1 cellular context compared by ENCODE assay signal in the genomic region with DNA sequence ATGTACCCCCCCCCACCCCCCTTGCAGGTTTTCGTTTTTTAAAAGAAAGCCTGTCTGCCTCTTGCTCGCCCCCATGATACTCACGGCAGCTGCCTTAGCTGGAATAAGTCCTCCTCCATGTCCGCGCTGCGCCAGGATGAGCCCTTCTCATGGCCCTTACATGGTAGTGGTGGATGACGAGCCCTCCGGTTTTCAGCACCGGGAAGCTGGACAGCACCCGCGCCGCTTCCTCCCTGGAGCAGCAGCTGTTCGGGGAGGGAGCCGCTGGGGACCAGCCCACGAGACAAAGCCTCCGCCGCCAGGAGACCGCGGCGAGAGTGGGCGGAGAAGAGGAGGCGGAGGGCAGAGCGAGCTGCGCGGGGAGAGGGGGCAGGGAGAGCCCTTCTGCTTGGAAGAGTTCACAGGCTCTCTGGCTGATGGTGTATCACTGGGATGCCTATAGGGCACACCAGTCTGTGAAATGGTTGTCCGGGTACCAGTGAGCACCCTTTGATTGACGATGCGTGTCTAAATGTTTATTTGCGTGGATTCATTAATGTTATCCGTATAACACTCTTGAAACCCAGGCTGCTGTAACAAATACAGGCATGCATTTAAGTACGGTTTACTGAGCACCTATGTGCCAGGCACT.
TF ChIP-seq lines count a peak whose summit lies in the region.

TSS of gene SVOP (minus strand) at position 319 of the 631 bp plus-strand sequence. CDS start at position 119, 200 bp downstream.

TF ChIP-seq in HepG2, 621 proteins besides CTCF, POLR2A, EP300 and RAD21 (continued from another document and continues in another):
- TF ChIP-seq NFAT5 (CRISPR knock-in tag; IDR thresholded peaks at IDR 0.05) (peak; percentile 95), CREM (IDR thresholded peaks at IDR 0.05) (no peak), CREM (CRISPR knock-in tag; IDR thresholded peaks at IDR 0.05) (no peak; the same call in 1 of the 2 replicates), ZNF687 (CRISPR knock-in tag; IDR thresholded peaks at IDR 0.05) (peak; percentile 68), PRPF4 (IDR thresholded peaks at IDR 0.05; ENCODE audit: low read depth, low read length, poor library complexity, severe bottlenecking) (no peak), TRIM22 (IDR thresholded peaks at IDR 0.05) (no peak), ZNF253 (CRISPR knock-in tag; IDR thresholded peaks at IDR 0.05; ENCODE audit: borderline replicate concordance) (peak; percentile 82; the same call in 1 of the 2 replicates), ZNF639 (CRISPR knock-in tag; conservative IDR thresholded peaks at IDR 0.05) (peak; percentile 80; the same call in 1 of the 2 replicates), SAFB2 (CRISPR knock-in tag; IDR thresholded peaks at IDR 0.05; ENCODE audit: borderline replicate concordance, low read depth) (peak; percentile 66; the same call in 1 of the 2 replicates), KMT2A (CRISPR knock-in tag; IDR thresholded peaks at IDR 0.05) (peak; percentile 65; the same call in 1 of the 2 replicates), NR2F6 (IDR thresholded peaks at IDR 0.05) (no peak), NR2F6 (CRISPR knock-in tag; IDR thresholded peaks at IDR 0.05) (0 out of 2 replicates have a peak, but pooled peaks have one; percentile 33), CEBPG (CRISPR knock-in tag; IDR thresholded peaks at IDR 0.05) (no peak; the same call in 1 of the 2 replicates), KDM5B (CRISPR knock-in tag; IDR thresholded peaks at IDR 0.05; ENCODE audit: borderline replicate concordance) (peak; percentile 79; the same call in 1 of the 2 replicates), RFXAP (CRISPR knock-in tag; IDR thresholded peaks at IDR 0.05; ENCODE audit: borderline replicate concordance) (peak; percentile 72), ZNF160 (CRISPR knock-in tag; IDR thresholded peaks at IDR 0.05) (peak; percentile 91; the same call in 1 of the 2 replicates), MATR3 (CRISPR knock-in tag; IDR thresholded peaks at IDR 0.05) (no peak), GPBP1L1 (CRISPR knock-in tag; IDR thresholded peaks at IDR 0.05) (no peak), KDM6A (CRISPR knock-in tag; IDR thresholded peaks at IDR 0.05; ENCODE audit: low read depth) (no peak), HNF4A (CRISPR knock-in tag; IDR thresholded peaks at IDR 0.05) (no peak), FOXA3 (CRISPR knock-in tag; IDR thresholded peaks at IDR 0.05) (peak; percentile 37; the same call in 1 of the 2 replicates), XRCC5 (optimal IDR thresholded peaks at IDR 0.05; ENCODE audit: low read length) (peak; percentile 68)
- TF ChIP-seq, protein P1, sequence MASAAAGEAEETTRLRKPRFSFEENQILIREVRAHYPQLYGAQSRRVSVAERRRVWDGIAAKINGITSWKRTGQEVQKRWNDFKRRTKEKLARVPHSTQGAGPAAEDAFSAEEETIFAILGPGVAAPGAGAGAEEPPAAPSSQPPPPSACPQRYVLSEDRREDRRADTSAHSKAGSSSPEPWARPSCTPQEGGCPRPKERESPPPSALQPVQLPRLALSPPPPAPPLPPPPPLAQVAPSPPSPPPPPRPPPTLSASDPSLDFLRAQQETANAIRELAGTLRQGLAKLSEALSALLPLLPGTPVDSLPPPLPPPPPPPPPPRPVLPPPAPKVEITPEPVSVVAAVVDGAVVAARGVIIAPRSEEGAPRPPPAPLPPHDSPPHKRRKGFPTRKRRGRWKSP (CRISPR knock-in tag; IDR thresholded peaks at IDR 0.05), result 0 out of 2 replicates have a peak, but pooled peaks have one; percentile 39
- TF ChIP-seq, protein P2, sequence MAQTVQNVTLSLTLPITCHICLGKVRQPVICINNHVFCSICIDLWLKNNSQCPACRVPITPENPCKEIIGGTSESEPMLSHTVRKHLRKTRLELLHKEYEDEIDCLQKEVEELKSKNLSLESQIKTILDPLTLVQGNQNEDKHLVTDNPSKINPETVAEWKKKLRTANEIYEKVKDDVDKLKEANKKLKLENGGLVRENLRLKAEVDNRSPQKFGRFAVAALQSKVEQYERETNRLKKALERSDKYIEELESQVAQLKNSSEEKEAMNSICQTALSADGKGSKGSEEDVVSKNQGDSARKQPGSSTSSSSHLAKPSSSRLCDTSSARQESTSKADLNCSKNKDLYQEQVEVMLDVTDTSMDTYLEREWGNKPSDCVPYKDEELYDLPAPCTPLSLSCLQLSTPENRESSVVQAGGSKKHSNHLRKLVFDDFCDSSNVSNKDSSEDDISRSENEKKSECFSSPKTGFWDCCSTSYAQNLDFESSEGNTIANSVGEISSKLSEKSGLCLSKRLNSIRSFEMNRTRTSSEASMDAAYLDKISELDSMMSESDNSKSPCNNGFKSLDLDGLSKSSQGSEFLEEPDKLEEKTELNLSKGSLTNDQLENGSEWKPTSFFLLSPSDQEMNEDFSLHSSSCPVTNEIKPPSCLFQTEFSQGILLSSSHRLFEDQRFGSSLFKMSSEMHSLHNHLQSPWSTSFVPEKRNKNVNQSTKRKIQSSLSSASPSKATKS (CRISPR knock-in tag; IDR thresholded peaks at IDR 0.05), result no peak
- TF ChIP-seq, protein P3, sequence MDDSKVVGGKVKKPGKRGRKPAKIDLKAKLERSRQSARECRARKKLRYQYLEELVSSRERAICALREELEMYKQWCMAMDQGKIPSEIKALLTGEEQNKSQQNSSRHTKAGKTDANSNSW (CRISPR knock-in tag; IDR thresholded peaks at IDR 0.05; ENCODE audit: borderline replicate concordance), result no peak; the same call in 1 of the 2 replicates
- TF ChIP-seq, protein P4, sequence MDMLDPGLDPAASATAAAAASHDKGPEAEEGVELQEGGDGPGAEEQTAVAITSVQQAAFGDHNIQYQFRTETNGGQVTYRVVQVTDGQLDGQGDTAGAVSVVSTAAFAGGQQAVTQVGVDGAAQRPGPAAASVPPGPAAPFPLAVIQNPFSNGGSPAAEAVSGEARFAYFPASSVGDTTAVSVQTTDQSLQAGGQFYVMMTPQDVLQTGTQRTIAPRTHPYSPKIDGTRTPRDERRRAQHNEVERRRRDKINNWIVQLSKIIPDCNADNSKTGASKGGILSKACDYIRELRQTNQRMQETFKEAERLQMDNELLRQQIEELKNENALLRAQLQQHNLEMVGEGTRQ (IDR thresholded peaks at IDR 0.05; ENCODE audit: low read depth, low read length), result no peak
- TF ChIP-seq, protein P4 (CRISPR knock-in tag; IDR thresholded peaks at IDR 0.05; ENCODE audit: borderline replicate concordance), result no peak
- TF ChIP-seq, protein P5, sequence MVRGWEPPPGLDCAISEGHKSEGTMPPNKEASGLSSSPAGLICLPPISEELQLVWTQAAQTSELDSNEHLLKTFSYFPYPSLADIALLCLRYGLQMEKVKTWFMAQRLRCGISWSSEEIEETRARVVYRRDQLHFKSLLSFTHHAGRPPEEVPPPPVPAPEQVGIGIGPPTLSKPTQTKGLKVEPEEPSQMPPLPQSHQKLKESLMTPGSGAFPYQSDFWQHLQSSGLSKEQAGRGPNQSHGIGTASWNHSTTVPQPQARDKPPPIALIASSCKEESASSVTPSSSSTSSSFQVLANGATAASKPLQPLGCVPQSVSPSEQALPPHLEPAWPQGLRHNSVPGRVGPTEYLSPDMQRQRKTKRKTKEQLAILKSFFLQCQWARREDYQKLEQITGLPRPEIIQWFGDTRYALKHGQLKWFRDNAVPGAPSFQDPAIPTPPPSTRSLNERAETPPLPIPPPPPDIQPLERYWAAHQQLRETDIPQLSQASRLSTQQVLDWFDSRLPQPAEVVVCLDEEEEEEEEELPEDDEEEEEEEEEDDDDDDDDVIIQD (CRISPR knock-in tag; IDR thresholded peaks at IDR 0.05; ENCODE audit: low read depth), result peak; percentile 53; the same call in 1 of the 2 replicates
